ENCODE assay signal across 25 cellular contexts in the genomic region with DNA sequence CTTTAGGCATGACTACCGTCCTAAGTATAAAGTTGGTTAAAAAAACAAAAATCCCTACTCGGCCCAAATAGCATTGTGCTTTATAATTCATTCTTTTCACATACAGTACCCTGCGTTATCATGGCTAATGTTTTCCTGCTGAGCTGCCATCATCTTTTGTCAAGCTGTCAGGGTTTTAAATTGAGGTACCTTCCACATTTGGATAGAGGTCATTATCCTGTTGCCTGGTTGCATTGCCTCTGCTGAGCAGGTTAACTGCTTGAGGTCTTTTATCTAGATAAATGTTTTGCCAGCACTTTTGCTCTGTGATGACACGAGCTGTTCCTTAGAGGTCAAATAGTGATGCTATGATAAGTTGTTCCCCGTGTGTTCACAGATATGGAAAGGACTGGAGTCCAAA.
DNase-seq lines count a peak whose midpoint lies in the region; ATAC-seq, FAIRE-seq and TF ChIP-seq lines count a peak whose summit lies in the region.
"Had no signal": no experiment of that assay in that cellular context is flagged by ENCODE, and none has a peak within 500 bp of the region (broad histone marks: within the 10 kb centered on the region; RNA-seq: fewer than 3 reads in every experiment).

No MANE protein-coding gene starts in this region.

- no peak for FAIRE-seq in astrocyte (lab: Jason Lieb, UNC)
- peak; percentile 93 for FAIRE-seq in islet of Langerhans (lab: Jason Lieb, UNC)

- H2AFZ ChIP-seq in GM23338 (no peak overlapping the region), astrocyte (ENCODE audit: low read depth, low read length) (no peak overlapping the region), PC-3 (ENCODE audit: low read length) (no peak overlapping the region)

- H3K27ac ChIP-seq in GM23338 (ENCODE audit: low read depth) (no peak overlapping the region), astrocyte (ENCODE audit: low read depth, low read length) (no peak overlapping the region), PC-3 (ENCODE audit: low read length) (no peak overlapping the region)
- H3K27ac ChIP-seq: esophagus muscularis mucosa, gastrocnemius medialis, SK-N-MC, thyroid gland had no signal

- H3K4me1 Mint-ChIP-seq in GM23338 (peaks cover 9% of the 10 kb centered on the region; the same call in 2 of the 3 replicates), astrocyte (ENCODE audit: low read depth, unreplicated experiment) (peaks cover 20% of the 10 kb centered on the region)
- H3K4me1 Mint-ChIP-seq: CD4-positive, alpha-beta memory T cell; central memory CD8-positive, alpha-beta T cell had no signal

- H3K79me2 ChIP-seq in GM23338 (replicated peaks; ENCODE audit: insufficient read depth) (no peaks in the 10 kb centered on the region), astrocyte (ENCODE audit: insufficient read depth, low read length) (no peaks in the 10 kb centered on the region), PC-3 (ENCODE audit: low read length) (no peaks in the 10 kb centered on the region)

- H3F3A ChIP-seq in GM23338 (replicated peaks; ENCODE audit: low read depth) (no peaks in the 10 kb centered on the region), PC-3 (ENCODE audit: low read length, unreplicated experiment) (no peaks in the 10 kb centered on the region)

- H3K36me3 Mint-ChIP-seq in GM23338 (ENCODE audit: low read depth): peaks cover 19% of the 10 kb centered on the region
- H3K36me3 Mint-ChIP-seq in astrocyte (ENCODE audit: low read depth, unreplicated experiment): no peaks in the 10 kb centered on the region
- H3K36me3 Mint-ChIP-seq: CD4-positive, alpha-beta memory T cell; natural killer cell treated with Interleukin-12 subunit alpha and Interleukin-12 subunit beta and Interleukin-15 and Interleukin-18, amount 100 ng/mL, for 72 hours had no signal

- H3K9ac ChIP-seq in astrocyte (ENCODE audit: low read length) (no peak overlapping the region), PC-3 (ENCODE audit: low read length) (no peak overlapping the region)

- peaks cover 20% of the 10 kb centered on the region for H3K9me3 Mint-ChIP-seq in GM23338
- no peaks in the 10 kb centered on the region for H3K9me3 Mint-ChIP-seq in astrocyte (ENCODE audit: unreplicated experiment)
- H3K9me3 Mint-ChIP-seq: activated T-cell treated with anti-CD3 and anti-CD28 coated beads, Interleukin-2, amount 50 U/mL, for 24 hours; central memory CD8-positive, alpha-beta T cell had no signal

- no peak for TF ChIP-seq CTCF in GM23338 (conservative IDR thresholded peaks at IDR 0.05; ENCODE audit: low read depth in 2 of 2)
- no peak for TF ChIP-seq CTCF in astrocyte (IDR thresholded peaks at IDR 0.05; ENCODE audit: insufficient read depth, low read depth, low read length)
- no peak for TF ChIP-seq CTCF in PC-3 (conservative IDR thresholded peaks at IDR 0.05; ENCODE audit: low read depth, low read length)

- no peaks in the 10 kb centered on the region for H3K9me3 ChIP-seq in astrocyte (ENCODE audit: insufficient read depth, low read depth, low read length)
- H3K9me3 ChIP-seq in MG63: no peaks in the 10 kb centered on the region
- H3K9me3 ChIP-seq in PC-3 (ENCODE audit: low read length): no peaks in the 10 kb centered on the region
- H3K9me3 ChIP-seq: esophagus muscularis mucosa, gastrocnemius medialis, thyroid gland had no signal

- H3K4me3 Mint-ChIP-seq in GM23338 (no peak overlapping the region), astrocyte (ENCODE audit: unreplicated experiment) (no peak overlapping the region)
- H3K4me3 Mint-ChIP-seq: activated CD8-positive, alpha-beta T cell treated with anti-CD3 and anti-CD28 coated beads, Interleukin-2, amount 10 ng/mL, durations not matched to agents 7 days and 5 days; activated T-cell treated with anti-CD3 and anti-CD28 coated beads, Interleukin-2, amount 50 U/mL, for 24 hours; CD4-positive, alpha-beta memory T cell; central memory CD8-positive, alpha-beta T cell; natural killer cell treated with Interleukin-12 subunit alpha and Interleukin-12 subunit beta and Interleukin-15 and Interleukin-18, amount 100 ng/mL, for 72 hours had no signal

- BruUV-seq in PC-3 (replicated peaks; lab: Mats Ljungman, UMichigan): no TSS peak

- intact Hi-C loops in PC-3 (cut with micrococcal nuclease): no loop called here

- H3K4me1 ChIP-seq in GM23338 (ENCODE audit: insufficient read depth) (peaks cover 14% of the 10 kb centered on the region), astrocyte (ENCODE audit: insufficient read depth, low read length) (peaks cover 24% of the 10 kb centered on the region), PC-3 (ENCODE audit: insufficient read depth, low read length) (peaks cover 13% of the 10 kb centered on the region)
- H3K4me1 ChIP-seq: gastrocnemius medialis had no signal

- H3K4me3 ChIP-seq in GM23338 (no peak overlapping the region), astrocyte (ENCODE audit: insufficient read depth, low read depth, low read length) (no peak overlapping the region), MG63 (no peak overlapping the region), PC-3 (ENCODE audit: low read length) (no peak overlapping the region)
- H3K4me3 ChIP-seq: esophagus muscularis mucosa, gastrocnemius medialis, SK-N-MC, thyroid gland had no signal

- H3K27me3 ChIP-seq in GM23338 (ENCODE audit: insufficient read depth) (peaks cover 49% of the 10 kb centered on the region), astrocyte (ENCODE audit: insufficient read depth, low read length) (no peaks in the 10 kb centered on the region), MG63 (no peaks in the 10 kb centered on the region), PC-3 (ENCODE audit: low read length) (no peaks in the 10 kb centered on the region)
- H3K27me3 ChIP-seq: esophagus muscularis mucosa, gastrocnemius medialis, thyroid gland had no signal

- H3K27ac Mint-ChIP-seq in GM23338: no peak overlapping the region
- no peak overlapping the region for H3K27ac Mint-ChIP-seq in astrocyte (ENCODE audit: unreplicated experiment)
- H3K27ac Mint-ChIP-seq: activated CD8-positive, alpha-beta T cell treated with anti-CD3 and anti-CD28 coated beads, Interleukin-2, amount 10 ng/mL, durations not matched to agents 7 days and 5 days; activated T-cell treated with anti-CD3 and anti-CD28 coated beads, Interleukin-2, amount 50 U/mL, for 24 hours; CD4-positive, alpha-beta memory T cell; natural killer cell treated with Interleukin-12 subunit alpha and Interleukin-12 subunit beta and Interleukin-15 and Interleukin-18, amount 100 ng/mL, for 72 hours had no signal

- CTCF ChIA-PET in PC-3 (lab: Charles Lee): no interaction called here

- H3K4me2 ChIP-seq in GM23338: peak overlapping the region; percentile 11
- peak overlapping the region; percentile 4 for H3K4me2 ChIP-seq in astrocyte (ENCODE audit: low read length)
- no peak overlapping the region for H3K4me2 ChIP-seq in PC-3 (ENCODE audit: low read length)

- peak; percentile 72 for ATAC-seq in GM23338
- no peak for ATAC-seq in GM21825 (IDR thresholded peaks at IDR 0.05; ENCODE audit: unreplicated experiment)
- ATAC-seq in PC-3: no peak
- no peak for ATAC-seq in GM19351 (IDR thresholded peaks at IDR 0.05; ENCODE audit: unreplicated experiment)
- ATAC-seq: activated CD8-positive, alpha-beta T cell treated with anti-CD3 and anti-CD28 coated beads, Interleukin-2, amount 10 ng/mL, durations not matched to agents 7 days and 5 days; gastrocnemius medialis; left colon; natural killer cell treated with Interleukin-12 subunit alpha and Interleukin-12 subunit beta and Interleukin-15 and Interleukin-18, amount 100 ng/mL, for 72 hours had no signal

- H3K36me3 ChIP-seq in GM23338 (ENCODE audit: insufficient read depth) (no peaks in the 10 kb centered on the region; the same call in 1 of the 2 replicates), astrocyte (ENCODE audit: insufficient read depth, low read length) (no peaks in the 10 kb centered on the region), MG63 (no peaks in the 10 kb centered on the region), PC-3 (ENCODE audit: low read depth, low read length) (no peaks in the 10 kb centered on the region)
- H3K36me3 ChIP-seq: esophagus muscularis mucosa, gastrocnemius medialis, thyroid gland had no signal

- DNase-seq in GM23338 (ENCODE audit: low spot score) (peak; percentile 16), NCI-H146 (lab: John Stamatoyannopoulos, UW) (peak; percentile 84), astrocyte (ENCODE audit: low read depth) (no peak), MG63 (no peak), PC-3 (no peak)
- DNase-seq: activated CD8-positive, alpha-beta T cell treated with anti-CD3 and anti-CD28 coated beads, Interleukin-2, amount 10 ng/mL, durations not matched to agents 7 days and 5 days; activated naive CD4-positive, alpha-beta T cell treated with Interleukin-2 at 50 U/mL for 16 hours; activated T-cell treated with anti-CD3 and anti-CD28 coated beads, Interleukin-2, amount 50 U/mL, for 24 hours; amygdala; CD4-positive, alpha-beta memory T cell; effector CD4-positive, alpha-beta T cell; gastrocnemius medialis; KBM-7; left colon; posterior cingulate gyrus; stimulated activated CD4-positive, alpha-beta T cell treated with anti-CD3 and anti-CD28 coated beads, Interleukin-2, amount 100 ng/mL, for 24 hours; stimulated activated naive CD4-positive, alpha-beta T cell treated with Interleukin-2 at 50 U/mL for 16 hours; thyroid gland had no signal

- POLR2A ChIA-PET in PC-3 (lab: Charles Lee; ENCODE audit: unreplicated experiment): no interaction called here

- H4K20me1 ChIP-seq in GM23338 (replicated peaks; ENCODE audit: insufficient read depth) (peaks cover 4% of the 10 kb centered on the region; the same call in 1 of the 2 replicates), astrocyte (ENCODE audit: insufficient read depth, low read length) (no peaks in the 10 kb centered on the region), PC-3 (ENCODE audit: low read length) (no peaks in the 10 kb centered on the region)

- H3K9me2 ChIP-seq in GM23338 (ENCODE audit: insufficient read depth) (no peaks in the 10 kb centered on the region; the same call in 1 of the 2 replicates), PC-3 (replicated peaks; ENCODE audit: low read length) (no peaks in the 10 kb centered on the region)

- peaks cover 11% of the 10 kb centered on the region for H3K27me3 Mint-ChIP-seq in GM23338 (ENCODE audit: insufficient read depth, low read depth, poor library complexity)
- no peaks in the 10 kb centered on the region for H3K27me3 Mint-ChIP-seq in astrocyte (ENCODE audit: low read depth, unreplicated experiment)
- H3K27me3 Mint-ChIP-seq: activated T-cell treated with anti-CD3 and anti-CD28 coated beads, Interleukin-2, amount 50 U/mL, for 24 hours; CD4-positive, alpha-beta memory T cell; central memory CD8-positive, alpha-beta T cell; natural killer cell treated with Interleukin-12 subunit alpha and Interleukin-12 subunit beta and Interleukin-15 and Interleukin-18, amount 100 ng/mL, for 72 hours had no signal

TF ChIP-seq in GM23338, 12 proteins besides CTCF, POLR2A, EP300 and RAD21 (continues in another document):
- TF ChIP-seq EZH2 (IDR thresholded peaks at IDR 0.05; ENCODE audit: low read depth, unreplicated experiment): no peak
- TF ChIP-seq STAT1 (IDR thresholded peaks at IDR 0.05; ENCODE audit: unreplicated experiment): no peak

Comparison
In these comparisons a context has a peak if more than half of its experiments do, and no peak if none do; other contexts are left out.
1. DNase-seq: peak in GM23338 (single experiment) and NCI-H146 (single experiment); none in astrocyte (single experiment), MG63 (single experiment) and PC-3 (single experiment).